Comparison of ENCODE assay signal across 17 cellular contexts in genomic region chr5:176531902-176532493, GRCh38. TPM values are rescaled to one million over a fixed set of nuclear protein-coding genes. Genes with fewer than 3 reads are reported as not detected.
A peak's percentile ranks its signal among the peaks of the same experiment; 100 is the strongest.
DNase-seq lines count a peak whose midpoint lies in the region; ATAC-seq and TF ChIP-seq lines count a peak whose summit lies in the region.
"Had no signal": no experiment of that assay in that cellular context is flagged by ENCODE, and none has a peak within 500 bp of the region (broad histone marks: within the 10 kb centered on the region; RNA-seq: fewer than 3 reads in every experiment).

No MANE protein-coding gene starts in this region.

- peak overlapping the region; percentile 64 for H3K27ac Mint-ChIP-seq in activated CD8-positive, alpha-beta memory T cell treated with anti-CD3 and anti-CD28 coated beads, Interleukin-2, amount 10 ng/mL, durations not matched to agents 7 days and 5 days
- peak overlapping the region in 1 of 2 donors; percentile 100 for H3K27ac Mint-ChIP-seq in effector memory CD8-positive, alpha-beta T cell
- H3K27ac Mint-ChIP-seq in neural progenitor cell, result no peak overlapping the region

- DNase-seq in activated CD8-positive, alpha-beta memory T cell treated with anti-CD3 and anti-CD28 coated beads, Interleukin-2, amount 10 ng/mL, durations not matched to agents 7 days and 5 days, result no peak
- DNase-seq in activated CD8-positive, alpha-beta memory T cell treated with anti-CD3 and anti-CD28 coated beads, Interleukin-2, amount 50 U/mL, for 4 hours, result no peak
- DNase-seq in RWPE1 (ENCODE audit: low spot score) (no peak), germinal center (ENCODE audit: low spot score) (no peak), neural progenitor cell (ENCODE audit: low spot score) (no peak)
- no peak for DNase-seq in effector memory CD8-positive, alpha-beta T cell
- DNase-seq: amniotic stem cell, esophagus squamous epithelium, H9, NCI-H1930, NCI-H774, SIG-M5, small intestine had no signal

- no peak overlapping the region for H3K4me3 ChIP-seq in skin epidermis
- no peak overlapping the region for H3K4me3 ChIP-seq in neural progenitor cell
- H3K4me3 ChIP-seq: coronary artery had no signal

- H3K27ac ChIP-seq in RWPE1, result peak overlapping the region; percentile 96
- peak overlapping the region in 11 of 21 experiments; percentile 10 to 95 (median 67) for H3K27ac ChIP-seq in skin epidermis
- H3K27ac ChIP-seq in neural progenitor cell, result no peak overlapping the region
- H3K27ac ChIP-seq: coronary artery had no signal

- H3K36me3 Mint-ChIP-seq in activated CD8-positive, alpha-beta memory T cell treated with anti-CD3 and anti-CD28 coated beads, Interleukin-2, amount 10 ng/mL, durations not matched to agents 7 days and 5 days, result peaks cover 37% of the 10 kb centered on the region
- H3K36me3 Mint-ChIP-seq in effector memory CD8-positive, alpha-beta T cell (ENCODE audit: insufficient read depth), result peaks cover 78% of the 10 kb centered on the region
- H3K36me3 Mint-ChIP-seq in neural progenitor cell, result peaks cover 6% of the 10 kb centered on the region

- peaks cover 64% of the 10 kb centered on the region for H4K20me1 ChIP-seq in neural progenitor cell (ENCODE audit: low read depth)

- H2AFZ ChIP-seq in neural progenitor cell (replicated peaks), result no peak overlapping the region

- POLR2A ChIA-PET in RWPE1 (lab: Yijun Ruan, JAX; ENCODE audit: low non-redundant PET), result interaction anchor here (0.5 kb wide), 1 partner anchor 71 kb away, joined by 6 read pairs; no protein-coding TSS in a partner anchor

- H3K9me3 ChIP-seq in neural progenitor cell (ENCODE audit: low read depth), result no peaks in the 10 kb centered on the region
- H3K9me3 ChIP-seq: esophagus squamous epithelium had no signal

- no peaks in the 10 kb centered on the region for H3K36me3 ChIP-seq in neural progenitor cell

- H3K27me3 ChIP-seq in neural progenitor cell, result no peaks in the 10 kb centered on the region
- H3K27me3 ChIP-seq: esophagus squamous epithelium had no signal

- ATAC-seq in activated CD8-positive, alpha-beta memory T cell treated with anti-CD3 and anti-CD28 coated beads, Interleukin-2, amount 10 ng/mL, durations not matched to agents 7 days and 5 days, result no peak
- no peak for ATAC-seq in effector memory CD8-positive, alpha-beta T cell (replicated peaks)
- no peak for ATAC-seq in HG03025 (IDR thresholded peaks at IDR 0.05; ENCODE audit: low FRiP score, unreplicated experiment)

- peaks cover 62% of the 10 kb centered on the region for H3K79me2 ChIP-seq in neural progenitor cell (ENCODE audit: low read depth)

- H3K27me3 Mint-ChIP-seq in activated CD8-positive, alpha-beta memory T cell treated with anti-CD3 and anti-CD28 coated beads, Interleukin-2, amount 10 ng/mL, durations not matched to agents 7 days and 5 days, result no peaks in the 10 kb centered on the region
- no peaks in the 10 kb centered on the region for H3K27me3 Mint-ChIP-seq in effector memory CD8-positive, alpha-beta T cell
- peaks cover 3% of the 10 kb centered on the region for H3K27me3 Mint-ChIP-seq in neural progenitor cell (ENCODE audit: insufficient read depth, low read depth)

- H3K9me3 Mint-ChIP-seq in activated CD8-positive, alpha-beta memory T cell treated with anti-CD3 and anti-CD28 coated beads, Interleukin-2, amount 10 ng/mL, durations not matched to agents 7 days and 5 days (ENCODE audit: low read depth), result no peaks in the 10 kb centered on the region
- no peaks in the 10 kb centered on the region for H3K9me3 Mint-ChIP-seq in effector memory CD8-positive, alpha-beta T cell
- H3K9me3 Mint-ChIP-seq in neural progenitor cell, result no peaks in the 10 kb centered on the region
- H3K9me3 Mint-ChIP-seq: H9 had no signal

- TF ChIP-seq CTCF in RWPE1 (conservative IDR thresholded peaks at IDR 0.05; ENCODE audit: low read depth) (no peak), neural progenitor cell (IDR thresholded peaks at IDR 0.05) (no peak)

- H3K4me1 Mint-ChIP-seq in activated CD8-positive, alpha-beta memory T cell treated with anti-CD3 and anti-CD28 coated beads, Interleukin-2, amount 10 ng/mL, durations not matched to agents 7 days and 5 days, result peaks cover 59% of the 10 kb centered on the region
- H3K4me1 Mint-ChIP-seq in effector memory CD8-positive, alpha-beta T cell (ENCODE audit: low read depth in 2 of 2), result peaks cover 32 to 48% of the 10 kb centered on the region in 2 donors
- peaks cover 26% of the 10 kb centered on the region for H3K4me1 Mint-ChIP-seq in neural progenitor cell

- H3K4me1 ChIP-seq in neural progenitor cell, result peaks cover 10% of the 10 kb centered on the region

- H3K9ac ChIP-seq in neural progenitor cell, result no peak overlapping the region

- H3K4me3 Mint-ChIP-seq in activated CD8-positive, alpha-beta memory T cell treated with anti-CD3 and anti-CD28 coated beads, Interleukin-2, amount 10 ng/mL, durations not matched to agents 7 days and 5 days, result peak overlapping the region; percentile 66
- peak overlapping the region; percentile 96 to 98 for H3K4me3 Mint-ChIP-seq in effector memory CD8-positive, alpha-beta T cell
- H3K4me3 Mint-ChIP-seq in neural progenitor cell, result no peak overlapping the region
- H3K4me3 Mint-ChIP-seq: H9 had no signal

- H3F3A ChIP-seq in neural progenitor cell (ENCODE audit: low read depth), result no peaks in the 10 kb centered on the region

- CTCF ChIA-PET in activated CD8-positive, alpha-beta memory T cell treated with anti-CD3 and anti-CD28 coated beads, Interleukin-2, amount 10 ng/mL, durations not matched to agents 7 days and 5 days (lab: Charles Lee), result interaction anchor here (1.3 to 7.8 kb wide), 3 partner anchors 10 to 115 kb away, joined by 3 to 83 read pairs (median 13); partner anchors contain the start of gene CLTB
- CTCF ChIA-PET in RWPE1 (lab: Yijun Ruan, JAX), result interaction anchor here (0.6 kb wide), 1 partner anchor 133 kb away, joined by 4 read pairs; no protein-coding TSS in a partner anchor

- no peak overlapping the region for H3K4me2 ChIP-seq in neural progenitor cell

RNA-seq across cellular contexts. Expression of gene RNF44, which starts 5.2 kb away (rescaled TPM):
- 100 to 1,000 TPM in 1 of 2 experiments, 10 to 100 TPM in 1; 96.5 to 111 TPM for total RNA-seq in activated CD8-positive, alpha-beta memory T cell treated with anti-CD3 and anti-CD28 coated beads, Interleukin-2, amount 10 ng/mL, durations not matched to agents 7 days and 5 days
- total RNA-seq in neural progenitor cell (ENCODE audit: low replicate concordance), result 11.7 and 38.7 TPM in 2 replicates

RNA-seq across cellular contexts. Expression of gene CDHR2, which starts 17.1 kb away (rescaled TPM):
- 1 to 10 TPM in 1 of 2 experiments, under 1 TPM in 1; 0.56 to 1.6 TPM for total RNA-seq in activated CD8-positive, alpha-beta memory T cell treated with anti-CD3 and anti-CD28 coated beads, Interleukin-2, amount 10 ng/mL, durations not matched to agents 7 days and 5 days
- total RNA-seq in neural progenitor cell (ENCODE audit: low replicate concordance), result not detected in 2 replicates
- total RNA-seq: lung microvascular endothelial cell had no signal
